In the genomic region with DNA sequence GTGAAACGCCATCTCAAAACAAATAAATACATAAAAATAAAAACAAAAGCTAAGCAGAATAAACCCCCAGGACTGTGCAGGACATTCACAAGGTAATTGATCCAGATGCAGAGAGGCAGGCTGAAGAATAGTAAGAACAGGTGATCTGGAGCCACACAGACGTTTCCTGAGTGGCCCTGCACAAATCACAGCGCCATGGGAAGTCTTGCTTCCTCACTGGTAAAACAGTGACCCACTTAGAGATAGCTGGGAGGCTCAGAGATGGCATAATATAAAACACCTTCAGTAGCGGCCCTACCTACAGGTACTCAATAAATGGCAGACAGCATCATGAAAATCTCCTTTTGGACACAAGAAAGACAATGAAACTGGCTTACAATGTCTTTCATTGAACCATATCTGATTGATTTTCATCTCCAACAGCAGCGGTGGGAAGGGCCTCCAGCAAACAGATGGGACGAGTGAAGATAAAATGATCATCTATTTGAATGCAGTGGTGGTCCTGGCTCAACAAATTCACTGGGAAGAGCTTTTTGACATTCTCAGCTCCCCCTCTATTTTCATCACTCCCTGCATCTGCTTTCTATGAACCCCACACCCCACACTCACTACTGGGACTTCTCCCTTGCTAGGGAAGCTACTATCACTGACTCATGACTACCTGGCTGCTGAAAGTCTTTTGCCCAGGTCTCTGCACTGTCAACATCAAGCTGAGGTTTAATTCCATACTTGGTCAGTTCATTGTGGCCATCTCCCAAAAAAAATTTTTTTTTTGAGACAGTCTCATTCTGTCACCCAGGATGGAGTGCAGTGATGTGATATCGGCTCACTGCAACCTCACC, we compare ENCODE assay signal across 13 cellular contexts.
DNase-seq lines count a peak whose midpoint lies in the region; ATAC-seq and TF ChIP-seq lines count a peak whose summit lies in the region.
"Had no signal": no experiment of that assay in that cellular context is flagged by ENCODE, and none has a peak within 500 bp of the region (broad histone marks: within the 10 kb centered on the region; RNA-seq: fewer than 3 reads in every experiment).

No MANE protein-coding gene starts in this region.

- TF ChIP-seq POLR2A in gastroesophageal sphincter (IDR thresholded peaks at IDR 0.05) (no peak), stomach (IDR thresholded peaks at IDR 0.05) (no peak)

- TF ChIP-seq EP300 in gastroesophageal sphincter (IDR thresholded peaks at IDR 0.05), result no peak
- TF ChIP-seq EP300 in stomach (IDR thresholded peaks at IDR 0.05), result no peak

- no peaks in the 10 kb centered on the region for H3K9me3 Mint-ChIP-seq in activated T-cell treated with anti-CD3 and anti-CD28 coated beads, Interleukin-2, amount 50 U/mL, for 72 hours
- no peaks in the 10 kb centered on the region for H3K9me3 Mint-ChIP-seq in activated T-cell treated with anti-CD3 and anti-CD28 coated beads, Interleukin-2, amount 50 U/mL, for 4 hours

- H3K27me3 ChIP-seq in gastroesophageal sphincter (no peaks in the 10 kb centered on the region), stomach (no peaks in the 10 kb centered on the region)
- H3K27me3 ChIP-seq: dorsolateral prefrontal cortex had no signal

- H3K36me3 ChIP-seq in gastroesophageal sphincter (peaks cover 0 to 8% of the 10 kb centered on the region in 2 donors), stomach (peaks cover 3 to 23% (median 17%) of the 10 kb centered on the region in 4 donors)

- 79 to 82% methylated on average over 5 to 6 of the region's 7 CpGs for WGBS in gastroesophageal sphincter (ENCODE audit: low coverage in 1 of 2), 2 donors
- WGBS in stomach, 5 donors, result 82 to 85% (median 83%) methylated on average over 7 of the region's 7 CpGs

- no peak for DNase-seq in activated T-cell treated with anti-CD3 and anti-CD28 coated beads, Interleukin-2, amount 50 U/mL, for 72 hours
- no peak for DNase-seq in activated T-cell treated with anti-CD3 and anti-CD28 coated beads, Interleukin-2, amount 50 U/mL, for 4 hours
- DNase-seq in T-helper 17 cell (no peak), stomach (no peak), left cardiac atrium (no peak)
- DNase-seq: activated CD4-positive, alpha-beta T cell treated with anti-CD3 and anti-CD28 coated beads for 48 hours; KBM-7; NCI-H2029; stimulated activated CD4-positive, alpha-beta T cell treated with anti-CD3 and anti-CD28 coated beads, Interleukin-12 subunit alpha, Interleukin-12 subunit beta, amount 100 ng/mL, for 4 hours had no signal

- H3K27me3 Mint-ChIP-seq in activated T-cell treated with anti-CD3 and anti-CD28 coated beads, Interleukin-2, amount 50 U/mL, for 72 hours (ENCODE audit: low read depth), result no peaks in the 10 kb centered on the region
- no peaks in the 10 kb centered on the region for H3K27me3 Mint-ChIP-seq in activated T-cell treated with anti-CD3 and anti-CD28 coated beads, Interleukin-2, amount 50 U/mL, for 4 hours (ENCODE audit: low read depth)
- no peaks in the 10 kb centered on the region for H3K27me3 Mint-ChIP-seq in T-helper 17 cell

- peak overlapping the region; percentile 71 for H3K27ac Mint-ChIP-seq in activated T-cell treated with anti-CD3 and anti-CD28 coated beads, Interleukin-2, amount 50 U/mL, for 72 hours
- H3K27ac Mint-ChIP-seq in T-helper 17 cell, result no peak overlapping the region

- peaks cover 68% of the 10 kb centered on the region for H3K4me1 Mint-ChIP-seq in activated T-cell treated with anti-CD3 and anti-CD28 coated beads, Interleukin-2, amount 50 U/mL, for 72 hours (ENCODE audit: low read depth)
- peaks cover 55% of the 10 kb centered on the region for H3K4me1 Mint-ChIP-seq in activated T-cell treated with anti-CD3 and anti-CD28 coated beads, Interleukin-2, amount 50 U/mL, for 4 hours (ENCODE audit: low read depth)
- H3K4me1 Mint-ChIP-seq in T-helper 17 cell, result peaks cover 40% of the 10 kb centered on the region

- H3K27ac ChIP-seq in gastroesophageal sphincter, result peak overlapping the region in 3 of 4 donors; percentile 25 to 81 (median 78)
- peak overlapping the region in 4 of 5 donors; percentile 62 to 82 (median 74) for H3K27ac ChIP-seq in stomach

- H3K9me3 ChIP-seq in T-helper 17 cell (ENCODE audit: control insufficient read depth, low read length, poor library complexity, severe bottlenecking), result no peaks in the 10 kb centered on the region
- H3K9me3 ChIP-seq in gastroesophageal sphincter, result no peaks in the 10 kb centered on the region
- no peaks in the 10 kb centered on the region for H3K9me3 ChIP-seq in stomach

- H3K4me3 ChIP-seq in gastroesophageal sphincter, result no peak overlapping the region
- no peak overlapping the region for H3K4me3 ChIP-seq in stomach

- H3K4me1 ChIP-seq in gastroesophageal sphincter, result peaks cover 14 to 58% (median 23%) of the 10 kb centered on the region in 3 donors
- peaks cover 23 to 59% (median 40%) of the 10 kb centered on the region in 4 donors for H3K4me1 ChIP-seq in stomach

- H3K4me3 Mint-ChIP-seq in activated T-cell treated with anti-CD3 and anti-CD28 coated beads, Interleukin-2, amount 50 U/mL, for 72 hours, result no peak overlapping the region
- no peak overlapping the region for H3K4me3 Mint-ChIP-seq in activated T-cell treated with anti-CD3 and anti-CD28 coated beads, Interleukin-2, amount 50 U/mL, for 4 hours
- no peak overlapping the region for H3K4me3 Mint-ChIP-seq in T-helper 17 cell

- TF ChIP-seq CTCF in gastroesophageal sphincter (IDR thresholded peaks at IDR 0.05) (no peak), stomach (IDR thresholded peaks at IDR 0.05) (no peak)

- no peak for ATAC-seq in activated T-cell treated with anti-CD3 and anti-CD28 coated beads, Interleukin-2, amount 50 U/mL, for 72 hours (replicated peaks in 1 of 2)
- no peak for ATAC-seq in activated T-cell treated with anti-CD3 and anti-CD28 coated beads, Interleukin-2, amount 50 U/mL, for 4 hours
- ATAC-seq in T-helper 17 cell (peak; percentile 52), gastroesophageal sphincter (no peak), left cardiac atrium (no peak), GM18519 (IDR thresholded peaks at IDR 0.05; ENCODE audit: low FRiP score, unreplicated experiment) (no peak), HG02938 (IDR thresholded peaks at IDR 0.05; ENCODE audit: unreplicated experiment) (no peak)

- intact Hi-C loops in stomach (cut with DNase I; ENCODE audit: low total_unique reads) (no loop called here), left cardiac atrium (cut with DNase I) (no loop called here)

- peaks cover 9 to 23% of the 10 kb centered on the region in 2 donors for H3K36me3 Mint-ChIP-seq in activated T-cell treated with anti-CD3 and anti-CD28 coated beads, Interleukin-2, amount 50 U/mL, for 72 hours (ENCODE audit: insufficient read depth in 2 of 2)
- peaks cover 21% of the 10 kb centered on the region for H3K36me3 Mint-ChIP-seq in activated T-cell treated with anti-CD3 and anti-CD28 coated beads, Interleukin-2, amount 50 U/mL, for 4 hours (ENCODE audit: insufficient read depth)
- H3K36me3 Mint-ChIP-seq in T-helper 17 cell (ENCODE audit: low read depth), result peaks cover 5% of the 10 kb centered on the region
